Comparison of ENCODE assay signal across 8 cellular contexts in genomic region chrX:40177489-40177888, GRCh38.
A peak's percentile ranks its signal among the peaks of the same experiment; 100 is the strongest.
DNase-seq lines count a peak whose midpoint lies in the region; ATAC-seq, FAIRE-seq and TF ChIP-seq lines count a peak whose summit lies in the region.

No MANE protein-coding gene starts in this region.

- peak overlapping the region; percentile 46 for H3K4me3 ChIP-seq in WERI-Rb-1 (ENCODE audit: low read depth, low read length)

- H3K27ac ChIP-seq in WERI-Rb-1 = no peak overlapping the region

- H3K27me3 ChIP-seq in WERI-Rb-1 (ENCODE audit: insufficient read depth, low read depth, severe bottlenecking) = peaks cover 46% of the 10 kb centered on the region

- no peaks in the 10 kb centered on the region for H3K9me3 Mint-ChIP-seq in activated CD4-positive, alpha-beta T cell treated with anti-CD3 and anti-CD28 coated beads, Interleukin-2, amount 10 ng/mL, durations not matched to agents 7 days and 5 days

- H3K36me3 Mint-ChIP-seq in activated CD4-positive, alpha-beta T cell treated with anti-CD3 and anti-CD28 coated beads, Interleukin-2, amount 10 ng/mL, durations not matched to agents 7 days and 5 days (ENCODE audit: low read depth) = peaks cover 2% of the 10 kb centered on the region

- POLR2A ChIA-PET in activated CD4-positive, alpha-beta T cell treated with anti-CD3 and anti-CD28 coated beads, Interleukin-2, amount 10 ng/mL, durations not matched to agents 7 days and 5 days (lab: Charles Lee) = no interaction called here

- ATAC-seq in GM21390 (IDR thresholded peaks at IDR 0.05; ENCODE audit: unreplicated experiment) = no peak
- no peak for ATAC-seq in GM18861 (IDR thresholded peaks at IDR 0.05; ENCODE audit: unreplicated experiment)

- H3K4me1 Mint-ChIP-seq in activated CD4-positive, alpha-beta T cell treated with anti-CD3 and anti-CD28 coated beads, Interleukin-2, amount 10 ng/mL, durations not matched to agents 7 days and 5 days = peaks cover 31% of the 10 kb centered on the region

- CTCF ChIA-PET in activated CD4-positive, alpha-beta T cell treated with anti-CD3 and anti-CD28 coated beads, Interleukin-2, amount 10 ng/mL, durations not matched to agents 7 days and 5 days (lab: Charles Lee) = interaction anchor here (0.7 to 1.3 kb wide), 3 partner anchors 10 to 171 kb away, joined by 3 read pairs; no protein-coding TSS in a partner anchor

- H3K36me3 ChIP-seq in WERI-Rb-1 = no peaks in the 10 kb centered on the region; the same call in 1 of the 2 replicates

- TF ChIP-seq CTCF in WERI-Rb-1 (IDR thresholded peaks at IDR 0.05; ENCODE audit: low read depth, low read length) (no peak), GM10266 (IDR thresholded peaks at IDR 0.05; ENCODE audit: control insufficient read depth, insufficient read depth, low read depth, missing control alignments) (no peak)

- peak overlapping the region; percentile 87 for H3K4me3 Mint-ChIP-seq in activated CD4-positive, alpha-beta T cell treated with anti-CD3 and anti-CD28 coated beads, Interleukin-2, amount 10 ng/mL, durations not matched to agents 7 days and 5 days

- H3K9me3 ChIP-seq in WERI-Rb-1 (ENCODE audit: severe bottlenecking) = peaks cover 17% of the 10 kb centered on the region

- peak; percentile 97 for FAIRE-seq in islet of Langerhans (lab: Jason Lieb, UNC)

- H3K27me3 Mint-ChIP-seq in activated CD4-positive, alpha-beta T cell treated with anti-CD3 and anti-CD28 coated beads, Interleukin-2, amount 10 ng/mL, durations not matched to agents 7 days and 5 days = no peaks in the 10 kb centered on the region

- DNase-seq in activated CD4-positive, alpha-beta T cell treated with anti-CD3 and anti-CD28 coated beads, Interleukin-2, amount 10 ng/mL, durations not matched to agents 7 days and 5 days = no peak
- no peak for DNase-seq in activated CD4-positive, alpha-beta T cell treated with anti-CD3 and anti-CD28 coated beads for 48 hours
- DNase-seq in WERI-Rb-1 (no peak), superior temporal gyrus (ENCODE audit: extremely low spot score) (peak; percentile 11), GM10266 (ENCODE audit: extremely low spot score) (no peak)

- peak overlapping the region; percentile 99 for H3K27ac Mint-ChIP-seq in activated CD4-positive, alpha-beta T cell treated with anti-CD3 and anti-CD28 coated beads, Interleukin-2, amount 10 ng/mL, durations not matched to agents 7 days and 5 days
